In the genomic region with DNA sequence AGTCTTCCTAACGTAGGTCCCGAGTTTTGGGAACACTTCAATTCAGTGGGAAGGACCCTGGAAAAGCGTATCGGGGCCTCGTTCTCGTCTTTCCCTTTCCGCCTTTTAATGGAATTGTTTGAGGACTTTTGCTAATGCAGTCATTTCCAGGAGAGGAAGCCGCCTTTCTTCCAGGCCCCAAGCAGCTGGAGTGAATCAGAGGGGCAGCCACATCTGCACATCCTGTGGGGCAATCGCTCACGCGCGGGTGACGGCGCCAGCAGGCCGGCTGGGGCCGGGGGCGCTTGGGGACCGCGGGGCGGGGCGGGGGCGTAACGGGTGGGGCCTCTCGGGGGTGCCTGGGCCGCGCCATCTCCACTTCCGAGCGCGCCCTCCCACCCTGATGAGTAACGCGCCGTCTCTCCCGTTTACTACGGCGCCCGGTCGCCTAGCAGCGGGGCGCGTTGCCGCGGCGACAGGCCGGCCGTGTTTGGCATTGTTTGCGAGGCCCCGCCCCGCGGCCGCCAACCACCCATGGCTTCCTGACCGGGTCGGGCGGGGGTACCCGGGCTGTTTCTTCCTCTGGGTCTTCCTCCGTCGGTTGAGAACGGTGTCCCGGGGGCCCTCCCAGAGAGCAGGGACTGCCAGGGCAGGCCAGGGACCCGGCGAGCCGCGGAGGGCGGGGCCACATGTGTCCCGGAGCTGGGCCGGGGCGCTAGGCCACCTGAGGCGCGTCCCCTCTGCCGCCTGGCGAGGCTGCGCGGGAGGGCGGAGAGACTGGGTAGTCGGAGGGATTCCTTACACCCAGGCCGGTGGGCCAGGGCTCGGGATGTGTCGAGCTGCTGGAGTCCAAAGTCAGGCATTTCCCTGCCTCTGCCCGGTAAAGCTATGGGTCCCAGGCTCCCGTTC, we compare ENCODE assay signal across 8 cellular contexts. TPM values are rescaled to one million over a fixed set of nuclear protein-coding genes. Genes with fewer than 3 reads are reported as not detected.
A peak's percentile ranks its signal among the peaks of the same experiment; 100 is the strongest.
DNase-seq lines count a peak whose midpoint lies in the region; ATAC-seq and TF ChIP-seq lines count a peak whose summit lies in the region.

No MANE protein-coding gene starts in this region.

- H3K27ac ChIP-seq in KOPT-K1 (ENCODE audit: low read depth, low read length, poor library complexity, severe bottlenecking) (peak overlapping the region; percentile 44), SJCRH30 (peak overlapping the region; percentile 92), temporal lobe (ENCODE audit: low read depth, low read length) (peak overlapping the region; percentile 90)

- peaks cover 8% of the 10 kb centered on the region for H3K27me3 Mint-ChIP-seq in activated naive CD4-positive, alpha-beta T cell treated with anti-CD3 and anti-CD28 coated beads, Interleukin-2, amount 10 ng/mL, durations not matched to agents 7 days and 5 days

- H3K4me3 ChIP-seq in SJCRH30: peak overlapping the region; percentile 70

- DNase-seq in ELF-1 (ENCODE audit: low read depth, low spot score): peak; percentile 92
- DNase-seq in SJCRH30: peak; percentile 89 to 90
- peak; percentile 95 for DNase-seq in activated naive CD4-positive, alpha-beta T cell treated with anti-CD3 and anti-CD28 coated beads, Interleukin-2, amount 10 ng/mL, durations not matched to agents 7 days and 5 days
- peak; percentile 78 for DNase-seq in globus pallidus (ENCODE audit: low spot score)
- DNase-seq in omental fat pad (ENCODE audit: low spot score): peak; percentile 88

- no peak for TF ChIP-seq CTCF in omental fat pad (IDR thresholded peaks at IDR 0.05)

- H3K9me3 ChIP-seq in KOPT-K1 (ENCODE audit: insufficient read depth, low read length, poor library complexity, severe bottlenecking): no peaks in the 10 kb centered on the region
- no peaks in the 10 kb centered on the region for H3K9me3 ChIP-seq in SJCRH30 (replicated peaks)

- ATAC-seq in GM21825 (IDR thresholded peaks at IDR 0.05; ENCODE audit: unreplicated experiment): peak; percentile 84
- peak; percentile 80 for ATAC-seq in omental fat pad (ENCODE audit: low FRiP score)

- peaks cover 55% of the 10 kb centered on the region for H3K4me1 Mint-ChIP-seq in activated naive CD4-positive, alpha-beta T cell treated with anti-CD3 and anti-CD28 coated beads, Interleukin-2, amount 10 ng/mL, durations not matched to agents 7 days and 5 days

- H3K36me3 ChIP-seq in KOPT-K1 (ENCODE audit: insufficient read depth, low read length): no peaks in the 10 kb centered on the region
- H3K36me3 ChIP-seq in SJCRH30: no peaks in the 10 kb centered on the region

- H3K27me3 ChIP-seq in SJCRH30: no peaks in the 10 kb centered on the region

- peaks cover 33% of the 10 kb centered on the region for H3K4me1 ChIP-seq in SJCRH30

- peak overlapping the region; percentile 74 for H3K27ac Mint-ChIP-seq in activated naive CD4-positive, alpha-beta T cell treated with anti-CD3 and anti-CD28 coated beads, Interleukin-2, amount 10 ng/mL, durations not matched to agents 7 days and 5 days

- no peaks in the 10 kb centered on the region for H3K36me3 Mint-ChIP-seq in activated naive CD4-positive, alpha-beta T cell treated with anti-CD3 and anti-CD28 coated beads, Interleukin-2, amount 10 ng/mL, durations not matched to agents 7 days and 5 days

- CTCF ChIA-PET in activated naive CD4-positive, alpha-beta T cell treated with anti-CD3 and anti-CD28 coated beads, Interleukin-2, amount 10 ng/mL, durations not matched to agents 7 days and 5 days (lab: Charles Lee): interaction anchor here (1.5 to 6.0 kb wide), 3 partner anchors 102 to 312 kb away, joined by 3 to 116 read pairs (median 4); no protein-coding TSS in a partner anchor

- peak overlapping the region; percentile 74 for H3K4me3 Mint-ChIP-seq in activated naive CD4-positive, alpha-beta T cell treated with anti-CD3 and anti-CD28 coated beads, Interleukin-2, amount 10 ng/mL, durations not matched to agents 7 days and 5 days

- no peaks in the 10 kb centered on the region for H3K9me3 Mint-ChIP-seq in activated naive CD4-positive, alpha-beta T cell treated with anti-CD3 and anti-CD28 coated beads, Interleukin-2, amount 10 ng/mL, durations not matched to agents 7 days and 5 days

RNA-seq across cellular contexts. Expression of gene GSG1, which starts 2.3 kb away (rescaled TPM):
- total RNA-seq in SJCRH30 (2014; rRNA removed; shearing (Covaris generic)): 0.49 and 1.0 TPM in 2 replicates
- total RNA-seq in omental fat pad: under 1 TPM in 1 of 4 donors, not detected in 3; 0.56 TPM
- not detected for total RNA-seq in temporal lobe

RNA-seq across cellular contexts. Expression of gene FAM234B, which starts 56.9 kb away (rescaled TPM):
- total RNA-seq in SJCRH30 (2014; rRNA removed; shearing (Covaris generic)): 8.4 and 9.1 TPM in 2 replicates
- total RNA-seq in omental fat pad: 10 to 100 TPM in 1 of 4 donors, 1 to 10 TPM in 3; 6.3 to 14.2 (median 7.5) TPM
- total RNA-seq in temporal lobe: 51.9 TPM

Comparison
In these comparisons a context has a peak if more than half of its experiments do, and no peak if none do; other contexts are left out.
1. Peak in every context shown above with its lines: DNase-seq, ATAC-seq, H3K4me3 ChIP-seq and H3K27ac ChIP-seq.